Comparison of ENCODE assay signal across 8 cellular contexts in the genomic region with DNA sequence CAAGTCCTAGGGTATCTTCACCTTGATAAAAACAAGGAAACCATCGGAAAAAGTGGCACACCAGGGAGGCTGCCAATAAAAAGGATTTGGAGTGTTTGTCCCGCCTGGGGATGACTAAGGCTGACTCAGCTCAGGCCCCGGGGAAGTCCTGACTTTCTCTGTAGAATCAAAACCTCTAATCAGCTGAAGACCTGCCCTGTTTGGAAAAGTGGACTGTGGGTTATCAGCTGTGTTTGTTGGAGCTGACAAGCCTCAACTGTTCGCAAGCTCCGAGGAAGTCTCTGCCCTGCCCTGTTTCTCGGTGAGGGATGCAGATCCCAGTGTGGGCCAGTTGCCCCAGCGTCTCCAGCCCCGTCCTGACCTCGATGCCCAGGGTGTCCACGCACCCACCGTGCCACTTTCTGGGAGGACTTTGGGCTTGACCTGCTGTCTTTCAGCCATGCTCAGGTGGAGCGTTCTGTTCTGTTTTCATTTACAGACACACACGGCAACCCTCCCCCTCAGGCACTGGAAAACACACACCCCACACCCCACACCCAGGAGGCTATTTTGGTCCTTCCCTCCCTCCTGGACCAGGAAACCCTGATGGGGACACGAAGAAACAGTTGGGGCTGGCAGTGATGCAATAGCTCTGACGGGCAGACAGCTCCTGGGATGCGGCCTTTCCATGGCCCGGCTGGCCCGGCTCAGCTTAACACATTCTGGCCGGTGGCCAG. TPM values are rescaled to one million over a fixed set of nuclear protein-coding genes. Genes with fewer than 3 reads are reported as not detected.
DNase-seq lines count a peak whose midpoint lies in the region; ATAC-seq and TF ChIP-seq lines count a peak whose summit lies in the region.

No MANE protein-coding gene starts in this region.

- dilution Hi-C loops in mammary epithelial cell (cut with HindIII; ENCODE audit: low sequenced_read_pairs), result no loop called here

- H3K36me3 ChIP-seq in mammary epithelial cell (ENCODE audit: insufficient read depth, low read length) (no peaks in the 10 kb centered on the region), right lobe of liver (no peaks in the 10 kb centered on the region)

- no peak for TF ChIP-seq CTCF in mammary epithelial cell (conservative IDR thresholded peaks at IDR 0.05 in 1 of 2, IDR thresholded peaks at IDR 0.05 in 1 of 2; ENCODE audit: extremely low read depth in 1 of 2, insufficient read depth in 1 of 2, low read depth in 1 of 2, low read length in 2 of 2)
- no peak for TF ChIP-seq CTCF in right lobe of liver (IDR thresholded peaks at IDR 0.05)

- peak overlapping the region; percentile 78 for H3K4me2 ChIP-seq in mammary epithelial cell (ENCODE audit: insufficient read depth, low read depth, low read length)

- CTCF ChIA-PET in mammary epithelial cell (lab: Charles Lee; ENCODE audit: low non-redundant PET), result interaction anchor here (0.6 kb wide), 1 partner anchor 59 kb away, joined by 4 read pairs; no protein-coding TSS in a partner anchor

- no peaks in the 10 kb centered on the region for H3K9me3 ChIP-seq in mammary epithelial cell (replicated peaks; ENCODE audit: insufficient read depth, low read length)
- no peaks in the 10 kb centered on the region for H3K9me3 ChIP-seq in right lobe of liver

- no peak overlapping the region for H3K27ac ChIP-seq in mammary epithelial cell (ENCODE audit: insufficient read depth, low read depth, low read length)
- no peak overlapping the region for H3K27ac ChIP-seq in right lobe of liver

- DNase-seq in Caki2 (ENCODE audit: low read depth) (peak; percentile 78), mammary epithelial cell (peak; percentile 89), right lobe of liver (peak in 1 of 3 donors; percentile 80)
- DNase-seq in activated CD8-positive, alpha-beta memory T cell treated with anti-CD3 and anti-CD28 coated beads, Interleukin-2, amount 50 U/mL, for 48 hours, result no peak

- peaks cover 15 to 20% (median 19%) of the 10 kb centered on the region in 3 donors for H3K4me1 Mint-ChIP-seq in IgD-negative memory B cell

- no peaks in the 10 kb centered on the region for H4K20me1 ChIP-seq in mammary epithelial cell (ENCODE audit: insufficient read depth, low read length)

- H3K27me3 ChIP-seq in mammary epithelial cell (ENCODE audit: insufficient read depth, low read length), result no peaks in the 10 kb centered on the region
- no peaks in the 10 kb centered on the region for H3K27me3 ChIP-seq in right lobe of liver

- intact Hi-C loops in mammary epithelial cell (cut with micrococcal nuclease), result no loop called here
- intact Hi-C loops in right lobe of liver (cut with DNase I), result no loop called here

- in situ Hi-C loops in Caki2 (cut with HindIII; ENCODE audit: low pct_unique_long_range_greater_than_20kb, low sequenced_read_pairs) (no loop called here), mammary epithelial cell (cut with MboI; ENCODE audit: low sequenced_read_pairs in 2 of 2) (no loop called here)

- H3K4me3 Mint-ChIP-seq in IgD-negative memory B cell, result peak overlapping the region in 1 of 4 donors; percentile 7

- peak; percentile 56 to 88 (median 62) for ATAC-seq in right lobe of liver
- no peak for ATAC-seq in HG02981 (IDR thresholded peaks at IDR 0.05; ENCODE audit: unreplicated experiment)
- ATAC-seq in HG03280 (IDR thresholded peaks at IDR 0.05; ENCODE audit: unreplicated experiment), result no peak
- ATAC-seq in GM19397 (IDR thresholded peaks at IDR 0.05; ENCODE audit: unreplicated experiment), result no peak

- H3K27me3 Mint-ChIP-seq in IgD-negative memory B cell, result no peaks in the 10 kb centered on the region

- H2AFZ ChIP-seq in mammary epithelial cell (ENCODE audit: low read depth, low read length), result no peak overlapping the region

- H3K4me3 ChIP-seq in mammary epithelial cell (replicated peaks in 1 of 3; ENCODE audit: insufficient read depth in 1 of 3, low read depth in 2 of 3, low read length in 3 of 3), result no peak overlapping the region
- no peak overlapping the region for H3K4me3 ChIP-seq in right lobe of liver

- H3K27ac Mint-ChIP-seq in IgD-negative memory B cell, result peak overlapping the region in 2 of 3 donors; percentile 43 to 64

- H3K79me2 ChIP-seq in mammary epithelial cell (ENCODE audit: insufficient read depth, low read length), result no peaks in the 10 kb centered on the region

- TF ChIP-seq POLR2A in right lobe of liver (IDR thresholded peaks at IDR 0.05), result no peak

- no peak overlapping the region for H3K9ac ChIP-seq in mammary epithelial cell (ENCODE audit: insufficient read depth, low read length)

- 22% methylated on average over 12 of the region's 19 CpGs for WGBS in mammary epithelial cell (ENCODE audit: low coverage, missing lambda C conversion rate)
- WGBS in right lobe of liver (ENCODE audit: insufficient coverage, low coverage, low lambda C conversion rate, missing lambda C conversion rate), result 47% methylated on average over 14 of the region's 19 CpGs

- H3K4me1 ChIP-seq in mammary epithelial cell (ENCODE audit: insufficient read depth, low read length) (peaks cover 19% of the 10 kb centered on the region), right lobe of liver (no peaks in the 10 kb centered on the region)

- peaks cover 1% of the 10 kb centered on the region for H3K36me3 Mint-ChIP-seq in IgD-negative memory B cell

- BruUV-seq in mammary epithelial cell (replicated peaks; lab: Mats Ljungman, UMichigan), result no TSS peak

- H3K9me3 Mint-ChIP-seq in IgD-negative memory B cell, result no peaks in the 10 kb centered on the region

RNA-seq across cellular contexts. Expression of gene PITPNA, which starts 27.6 kb away (rescaled TPM):
- 6.7 and 24.4 TPM in 2 replicates for total RNA-seq in Caki2 (2014; rRNA removed; shearing (Covaris generic); ENCODE audit: low replicate concordance)
- polyA plus RNA-seq in IgD-negative memory B cell, result 32.1 TPM
- total RNA-seq in mammary epithelial cell, result 10 to 100 TPM; 31.2 to 75.3 TPM
- 46.4 TPM for polyA plus RNA-seq in mammary epithelial cell
- 86.4 TPM for polyA minus RNA-seq in mammary epithelial cell
- total RNA-seq in right lobe of liver, result 10 to 100 TPM; 24.0 to 43.4 (median 29.8) TPM

RNA-seq across cellular contexts. Expression of gene SLC43A2, which starts 38.4 kb away (rescaled TPM):
- 7.6 and 29.9 TPM in 2 replicates for total RNA-seq in Caki2 (2014; rRNA removed; shearing (Covaris generic); ENCODE audit: low replicate concordance)
- 27.3 TPM for polyA plus RNA-seq in IgD-negative memory B cell
- total RNA-seq in mammary epithelial cell, result 10 to 100 TPM; 11.5 to 34.3 TPM
- 13.0 TPM for polyA plus RNA-seq in mammary epithelial cell
- 12.4 TPM for polyA minus RNA-seq in mammary epithelial cell
- 1 to 10 TPM; 1.4 to 8.9 (median 5.1) TPM for total RNA-seq in right lobe of liver

RNA-seq across cellular contexts. Expression of gene SCARF1, which starts 55.3 kb away (rescaled TPM):
- total RNA-seq in Caki2 (2014; rRNA removed; shearing (Covaris generic); ENCODE audit: low replicate concordance), result 0.34 TPM in 1 of 2 replicates, not detected in the other
- 0.19 TPM for polyA plus RNA-seq in IgD-negative memory B cell
- total RNA-seq in mammary epithelial cell, result under 1 TPM; 0.28 to 0.83 TPM
- polyA plus RNA-seq in mammary epithelial cell, result 0.07 TPM
- 0.41 TPM for polyA minus RNA-seq in mammary epithelial cell
- 10 to 100 TPM in 2 of 6 experiments, 1 to 10 TPM in 4; 6.9 to 16.9 (median 8.4) TPM for total RNA-seq in right lobe of liver

RNA-seq across cellular contexts. Expression of gene RILP, which starts 59.5 kb away (rescaled TPM):
- 24.3 and 25.4 TPM in 2 replicates for total RNA-seq in Caki2 (2014; rRNA removed; shearing (Covaris generic); ENCODE audit: low replicate concordance)
- polyA plus RNA-seq in IgD-negative memory B cell (2.6 TPM), mammary epithelial cell (3.1 TPM)
- total RNA-seq in mammary epithelial cell (1 to 10 TPM; 5.1 to 7.8 TPM), right lobe of liver (10 to 100 TPM; 14.6 to 47.3 (median 23.9) TPM)
- not detected for polyA minus RNA-seq in mammary epithelial cell

Comparison
In these comparisons a context has a peak if more than half of its experiments do, and no peak if none do; other contexts are left out.
1. ATAC-seq: peak in right lobe of liver (4 of 4); none in HG02981 (single experiment), HG03280 (single experiment) and GM19397 (single experiment).